ENCODE assay signal across 8 cellular contexts in genomic region chr3:194685723-194686413, GRCh38. TPM values are rescaled to one million over a fixed set of nuclear protein-coding genes. Genes with fewer than 3 reads are reported as not detected.
A peak's percentile ranks its signal among the peaks of the same experiment; 100 is the strongest.
DNase-seq lines count a peak whose midpoint lies in the region; ATAC-seq and TF ChIP-seq lines count a peak whose summit lies in the region.

Gene FAM43A (plus strand): TSS chr3:194685883. CDS start chr3:194686827, 944 bp downstream.

- H3K27ac ChIP-seq in left lung = peak within 1 kb of the TSS; percentile 76 to 84

- peaks cover 0 to 28% of the 10 kb centered on the region in 2 donors for H3K27me3 ChIP-seq in left lung

- H3K4me3 ChIP-seq in left lung = peak within 1 kb of the TSS; percentile 60 to 66

- intact Hi-C loops in left lung (cut with DNase I) = loop anchor here in 1 of 2 donors (5.0 kb wide), 1 partner anchor 421 kb away; no protein-coding TSS in a partner anchor

- peak; percentile 41 for ATAC-seq in HG03196 (IDR thresholded peaks at IDR 0.05; ENCODE audit: unreplicated experiment)
- peak; percentile 77 for ATAC-seq in left lung
- no peak for ATAC-seq in GM18520 (IDR thresholded peaks at IDR 0.05; ENCODE audit: unreplicated experiment)

- DNase-seq in NCI-H524 treated with DMSO at 0.1 percent for 48 hours (lab: John Stamatoyannopoulos, UW) (peak; percentile 73), dermis blood vessel endothelial cell (peak; percentile 98), left lung (peak; percentile 93 to 96)
- peak; percentile 67 for DNase-seq in activated CD4-positive, alpha-beta T cell treated with anti-CD3 and anti-CD28 coated beads, Interleukin-2, amount 50 U/mL, for 4 hours
- DNase-seq in stimulated activated CD4-positive, alpha-beta T cell treated with anti-CD3 and anti-CD28 coated beads, Interleukin-1b, Interleukin-23, amount 100 ng/mL, for 48 hours = peak; percentile 81

- no peaks in the 10 kb centered on the region for H3K36me3 ChIP-seq in left lung

- peak in 1 of 2 donors; percentile 6 for TF ChIP-seq CTCF in left lung (IDR thresholded peaks at IDR 0.05)

- no peaks in the 10 kb centered on the region for H3K9me3 ChIP-seq in left lung

- peaks cover 28 to 58% of the 10 kb centered on the region in 2 donors for H3K4me1 ChIP-seq in left lung

- peak; percentile 99 for TF ChIP-seq POLR2A in GM15510 (IDR thresholded peaks at IDR 0.05; ENCODE audit: borderline replicate concordance, extremely low read depth, insufficient read length)

RNA-seq across cellular contexts. Expression of gene FAM43A, which starts in this region (rescaled TPM):
- total RNA-seq in dermis blood vessel endothelial cell (313 and 423 TPM in 2 replicates), left lung (1 to 10 TPM; 6.4 to 8.8 TPM)

Comparison
In these comparisons a context has a peak if more than half of its experiments do, and no peak if none do; other contexts are left out.
1. RNA of gene FAM43A (total RNA-seq): 313 to 423 TPM in dermis blood vessel endothelial cell; 6.4 to 8.8 TPM in left lung; every median in the first group is over 10 times any median in the second.
2. Peak in every context shown above with its lines, with median percentiles within 50 percentile points of each other: DNase-seq.